ENCODE assay signal across 1 cellular context in the genomic region with DNA sequence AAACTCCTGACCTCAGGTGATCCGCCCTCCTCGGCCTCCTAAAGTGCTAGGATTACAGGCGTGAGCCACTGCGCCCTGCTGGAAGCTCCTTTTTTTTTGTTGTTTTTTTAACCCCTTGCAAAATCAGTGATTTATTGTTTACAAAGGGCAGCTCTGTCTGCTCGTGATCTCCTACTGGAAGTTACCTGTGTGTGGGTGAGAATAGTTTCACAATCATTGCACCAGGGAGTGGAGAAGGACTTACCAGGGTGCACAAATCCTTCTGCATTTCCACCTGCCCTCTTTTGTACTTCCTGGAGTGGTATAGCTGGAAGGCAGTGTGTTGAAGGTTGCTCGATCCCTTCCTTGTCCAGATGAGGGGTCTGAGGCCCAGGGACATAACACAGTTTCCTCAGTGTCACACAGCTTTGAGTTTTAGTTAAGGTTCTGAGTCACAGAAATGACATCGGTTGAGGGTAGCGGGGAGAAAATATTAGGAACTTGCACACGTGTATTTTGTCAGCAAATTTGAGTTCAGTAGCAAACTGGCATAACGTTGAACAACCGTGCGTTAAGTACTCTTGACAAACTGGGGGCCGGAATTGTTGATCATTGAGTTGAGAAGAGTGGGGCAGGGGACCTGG.
TF ChIP-seq lines count a peak whose summit lies in the region.

No MANE protein-coding gene starts in this region.

TF ChIP-seq in HepG2, 621 proteins besides CTCF, POLR2A, EP300 and RAD21 (continued from another document and continues in another):
- TF ChIP-seq MXI1 (IDR thresholded peaks at IDR 0.05; ENCODE audit: borderline replicate concordance, low read depth, low read length) (no peak), TEAD3 (CRISPR knock-in tag; optimal IDR thresholded peaks at IDR 0.05; ENCODE audit: borderline replicate concordance) (no peak), ZNF616 (CRISPR knock-in tag; IDR thresholded peaks at IDR 0.05; ENCODE audit: low read depth) (no peak), MZF1 (CRISPR knock-in tag; IDR thresholded peaks at IDR 0.05; ENCODE audit: borderline replicate concordance) (no peak), ZNF713 (CRISPR knock-in tag; IDR thresholded peaks at IDR 0.05) (no peak), PAWR (CRISPR knock-in tag; IDR thresholded peaks at IDR 0.05; ENCODE audit: borderline replicate concordance) (no peak), JUN (CRISPR knock-in tag; IDR thresholded peaks at IDR 0.05) (no peak), ZNF354B (CRISPR knock-in tag; IDR thresholded peaks at IDR 0.05) (no peak), ZSCAN29 (CRISPR knock-in tag; conservative IDR thresholded peaks at IDR 0.05) (no peak), SP1 (IDR thresholded peaks at IDR 0.05) (no peak), SP1 (CRISPR knock-in tag; IDR thresholded peaks at IDR 0.05) (no peak), SRSF1 (optimal IDR thresholded peaks at IDR 0.05; ENCODE audit: low read depth, low read length) (no peak), RARG (CRISPR knock-in tag; IDR thresholded peaks at IDR 0.05; ENCODE audit: low read depth) (no peak), ZXDC (CRISPR knock-in tag; IDR thresholded peaks at IDR 0.05) (no peak), RAD51 (IDR thresholded peaks at IDR 0.05; ENCODE audit: borderline replicate concordance) (no peak), ZNF639 (CRISPR knock-in tag; conservative IDR thresholded peaks at IDR 0.05) (no peak), ATAD3A (CRISPR knock-in tag; IDR thresholded peaks at IDR 0.05) (no peak), PCBP1 (IDR thresholded peaks at IDR 0.05; ENCODE audit: borderline replicate concordance, low read depth, low read length) (no peak), KLF13 (CRISPR knock-in tag; IDR thresholded peaks at IDR 0.05) (no peak), ZFP90 (CRISPR knock-in tag; IDR thresholded peaks at IDR 0.05; ENCODE audit: borderline replicate concordance) (0 out of 2 replicates have a peak, but pooled peaks have one; percentile 33), HNF4A (CRISPR knock-in tag; IDR thresholded peaks at IDR 0.05) (peak; percentile 47), U2AF2 (IDR thresholded peaks at IDR 0.05; ENCODE audit: low read depth, low read length) (no peak), ZNF317 (CRISPR knock-in tag; IDR thresholded peaks at IDR 0.05) (no peak), NCOR1 (IDR thresholded peaks at IDR 0.05; ENCODE audit: borderline replicate concordance, low read length) (no peak), GATA4 (IDR thresholded peaks at IDR 0.05; ENCODE audit: borderline replicate concordance, low read depth) (no peak), TBL1XR1 (IDR thresholded peaks at IDR 0.05; ENCODE audit: borderline replicate concordance, low read length, partially characterized antibody) (no peak), SMARCE1 (IDR thresholded peaks at IDR 0.05; ENCODE audit: borderline replicate concordance) (no peak), ZNF567 (CRISPR knock-in tag; IDR thresholded peaks at IDR 0.05; ENCODE audit: borderline replicate concordance) (no peak), ZNF746 (CRISPR knock-in tag; IDR thresholded peaks at IDR 0.05) (no peak), ZSCAN31 (CRISPR knock-in tag; IDR thresholded peaks at IDR 0.05; ENCODE audit: low read depth) (no peak), ARID5B (CRISPR knock-in tag; IDR thresholded peaks at IDR 0.05) (peak; percentile 82), ZNF451 (CRISPR knock-in tag; IDR thresholded peaks at IDR 0.05) (no peak), ZBTB8A (CRISPR knock-in tag; IDR thresholded peaks at IDR 0.05; ENCODE audit: borderline replicate concordance, low read depth) (no peak), HDAC2 (CRISPR knock-in tag; IDR thresholded peaks at IDR 0.05) (peak; percentile 80; the same call in 1 of the 2 replicates), ZBTB37 (CRISPR knock-in tag; IDR thresholded peaks at IDR 0.05) (no peak), SMYD3 (CRISPR knock-in tag; IDR thresholded peaks at IDR 0.05) (no peak), ZNF263 (CRISPR knock-in tag; IDR thresholded peaks at IDR 0.05) (no peak), PRPF4 (IDR thresholded peaks at IDR 0.05; ENCODE audit: low read depth, low read length, poor library complexity, severe bottlenecking) (no peak), FOXC1 (CRISPR knock-in tag; IDR thresholded peaks at IDR 0.05; ENCODE audit: borderline replicate concordance) (no peak), SP2 (CRISPR knock-in tag; IDR thresholded peaks at IDR 0.05) (no peak), RXRA (CRISPR knock-in tag; IDR thresholded peaks at IDR 0.05) (peak; percentile 41; the same call in 1 of the 2 replicates), ATRX (CRISPR knock-in tag; IDR thresholded peaks at IDR 0.05; ENCODE audit: borderline replicate concordance) (no peak)
- TF ChIP-seq, protein P1, sequence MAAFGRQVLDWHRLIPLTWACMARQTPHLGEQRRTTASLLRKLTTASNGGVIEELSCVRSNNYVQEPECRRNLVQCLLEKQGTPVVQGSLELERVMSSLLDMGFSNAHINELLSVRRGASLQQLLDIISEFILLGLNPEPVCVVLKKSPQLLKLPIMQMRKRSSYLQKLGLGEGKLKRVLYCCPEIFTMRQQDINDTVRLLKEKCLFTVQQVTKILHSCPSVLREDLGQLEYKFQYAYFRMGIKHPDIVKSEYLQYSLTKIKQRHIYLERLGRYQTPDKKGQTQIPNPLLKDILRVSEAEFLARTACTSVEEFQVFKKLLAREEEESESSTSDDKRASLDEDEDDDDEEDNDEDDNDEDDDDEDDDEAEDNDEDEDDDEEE (CRISPR knock-in tag; IDR thresholded peaks at IDR 0.05), result no peak
- TF ChIP-seq, protein P2, sequence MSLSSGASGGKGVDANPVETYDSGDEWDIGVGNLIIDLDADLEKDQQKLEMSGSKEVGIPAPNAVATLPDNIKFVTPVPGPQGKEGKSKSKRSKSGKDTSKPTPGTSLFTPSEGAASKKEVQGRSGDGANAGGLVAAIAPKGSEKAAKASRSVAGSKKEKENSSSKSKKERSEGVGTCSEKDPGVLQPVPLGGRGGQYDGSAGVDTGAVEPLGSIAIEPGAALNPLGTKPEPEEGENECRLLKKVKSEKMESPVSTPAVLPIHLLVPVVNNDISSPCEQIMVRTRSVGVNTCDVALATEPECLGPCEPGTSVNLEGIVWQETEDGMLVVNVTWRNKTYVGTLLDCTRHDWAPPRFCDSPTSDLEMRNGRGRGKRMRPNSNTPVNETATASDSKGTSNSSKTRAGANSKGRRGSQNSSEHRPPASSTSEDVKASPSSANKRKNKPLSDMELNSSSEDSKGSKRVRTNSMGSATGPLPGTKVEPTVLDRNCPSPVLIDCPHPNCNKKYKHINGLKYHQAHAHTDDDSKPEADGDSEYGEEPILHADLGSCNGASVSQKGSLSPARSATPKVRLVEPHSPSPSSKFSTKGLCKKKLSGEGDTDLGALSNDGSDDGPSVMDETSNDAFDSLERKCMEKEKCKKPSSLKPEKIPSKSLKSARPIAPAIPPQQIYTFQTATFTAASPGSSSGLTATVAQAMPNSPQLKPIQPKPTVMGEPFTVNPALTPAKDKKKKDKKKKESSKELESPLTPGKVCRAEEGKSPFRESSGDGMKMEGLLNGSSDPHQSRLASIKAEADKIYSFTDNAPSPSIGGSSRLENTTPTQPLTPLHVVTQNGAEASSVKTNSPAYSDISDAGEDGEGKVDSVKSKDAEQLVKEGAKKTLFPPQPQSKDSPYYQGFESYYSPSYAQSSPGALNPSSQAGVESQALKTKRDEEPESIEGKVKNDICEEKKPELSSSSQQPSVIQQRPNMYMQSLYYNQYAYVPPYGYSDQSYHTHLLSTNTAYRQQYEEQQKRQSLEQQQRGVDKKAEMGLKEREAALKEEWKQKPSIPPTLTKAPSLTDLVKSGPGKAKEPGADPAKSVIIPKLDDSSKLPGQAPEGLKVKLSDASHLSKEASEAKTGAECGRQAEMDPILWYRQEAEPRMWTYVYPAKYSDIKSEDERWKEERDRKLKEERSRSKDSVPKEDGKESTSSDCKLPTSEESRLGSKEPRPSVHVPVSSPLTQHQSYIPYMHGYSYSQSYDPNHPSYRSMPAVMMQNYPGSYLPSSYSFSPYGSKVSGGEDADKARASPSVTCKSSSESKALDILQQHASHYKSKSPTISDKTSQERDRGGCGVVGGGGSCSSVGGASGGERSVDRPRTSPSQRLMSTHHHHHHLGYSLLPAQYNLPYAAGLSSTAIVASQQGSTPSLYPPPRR (CRISPR knock-in tag; IDR thresholded peaks at IDR 0.05; ENCODE audit: borderline replicate concordance), result no peak
- TF ChIP-seq, protein P3, sequence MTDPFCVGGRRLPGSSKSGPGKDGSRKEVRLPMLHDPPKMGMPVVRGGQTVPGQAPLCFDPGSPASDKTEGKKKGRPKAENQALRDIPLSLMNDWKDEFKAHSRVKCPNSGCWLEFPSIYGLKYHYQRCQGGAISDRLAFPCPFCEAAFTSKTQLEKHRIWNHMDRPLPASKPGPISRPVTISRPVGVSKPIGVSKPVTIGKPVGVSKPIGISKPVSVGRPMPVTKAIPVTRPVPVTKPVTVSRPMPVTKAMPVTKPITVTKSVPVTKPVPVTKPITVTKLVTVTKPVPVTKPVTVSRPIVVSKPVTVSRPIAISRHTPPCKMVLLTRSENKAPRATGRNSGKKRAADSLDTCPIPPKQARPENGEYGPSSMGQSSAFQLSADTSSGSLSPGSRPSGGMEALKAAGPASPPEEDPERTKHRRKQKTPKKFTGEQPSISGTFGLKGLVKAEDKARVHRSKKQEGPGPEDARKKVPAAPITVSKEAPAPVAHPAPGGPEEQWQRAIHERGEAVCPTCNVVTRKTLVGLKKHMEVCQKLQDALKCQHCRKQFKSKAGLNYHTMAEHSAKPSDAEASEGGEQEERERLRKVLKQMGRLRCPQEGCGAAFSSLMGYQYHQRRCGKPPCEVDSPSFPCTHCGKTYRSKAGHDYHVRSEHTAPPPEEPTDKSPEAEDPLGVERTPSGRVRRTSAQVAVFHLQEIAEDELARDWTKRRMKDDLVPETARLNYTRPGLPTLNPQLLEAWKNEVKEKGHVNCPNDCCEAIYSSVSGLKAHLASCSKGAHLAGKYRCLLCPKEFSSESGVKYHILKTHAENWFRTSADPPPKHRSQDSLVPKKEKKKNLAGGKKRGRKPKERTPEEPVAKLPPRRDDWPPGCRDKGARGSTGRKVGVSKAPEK (CRISPR knock-in tag; IDR thresholded peaks at IDR 0.05; ENCODE audit: borderline replicate concordance), result no peak
- TF ChIP-seq, protein P4, sequence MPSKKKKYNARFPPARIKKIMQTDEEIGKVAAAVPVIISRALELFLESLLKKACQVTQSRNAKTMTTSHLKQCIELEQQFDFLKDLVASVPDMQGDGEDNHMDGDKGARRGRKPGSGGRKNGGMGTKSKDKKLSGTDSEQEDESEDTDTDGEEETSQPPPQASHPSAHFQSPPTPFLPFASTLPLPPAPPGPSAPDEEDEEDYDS (CRISPR knock-in tag; IDR thresholded peaks at IDR 0.05), result no peak
